Comparison of ENCODE assay signal across 14 cellular contexts in the genomic region with DNA sequence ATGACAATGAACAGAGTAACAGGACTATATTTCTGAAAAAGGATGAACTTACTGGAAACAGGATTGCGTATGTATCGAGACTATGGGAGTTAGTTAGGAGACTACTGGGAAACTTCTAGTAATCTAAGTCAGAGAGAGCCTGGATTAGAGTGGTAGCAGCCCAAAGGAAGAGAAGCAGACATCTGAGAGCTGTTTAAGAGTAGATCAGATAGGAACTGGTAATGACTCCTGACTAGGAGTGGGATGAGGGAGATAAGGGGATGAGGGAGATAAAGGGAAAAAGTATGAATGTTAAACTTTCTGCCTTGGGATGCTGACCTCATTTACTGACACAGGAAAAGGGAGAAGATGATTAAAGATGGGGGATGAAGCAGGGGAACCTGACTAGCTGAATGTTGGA.
A peak's percentile ranks its signal among the peaks of the same experiment; 100 is the strongest.
DNase-seq lines count a peak whose midpoint lies in the region; ATAC-seq and TF ChIP-seq lines count a peak whose summit lies in the region.
"Had no signal": no experiment of that assay in that cellular context is flagged by ENCODE, and none has a peak within 500 bp of the region (broad histone marks: within the 10 kb centered on the region; RNA-seq: fewer than 3 reads in every experiment).

No MANE protein-coding gene starts in this region.

- peaks cover 2% of the 10 kb centered on the region for H3K27me3 Mint-ChIP-seq in endothelial cell (ENCODE audit: unreplicated experiment)
- H3K27me3 Mint-ChIP-seq in mesothelial cell of epicardium (ENCODE audit: low read depth), result no peaks in the 10 kb centered on the region
- H3K27me3 Mint-ChIP-seq: CD4-positive, CD25-positive, alpha-beta regulatory T cell had no signal

- intact Hi-C loops in ascending aorta (cut with DNase I) (no loop called here), esophagus squamous epithelium (cut with DNase I) (no loop called here), sigmoid colon (cut with DNase I) (loop anchor here (5.0 kb wide), 1 partner anchor 115 kb away; a partner anchor contains a TSS), vagina (cut with DNase I) (no loop called here)

- H3K4me1 Mint-ChIP-seq in endothelial cell (ENCODE audit: unreplicated experiment), result no peaks in the 10 kb centered on the region
- H3K4me1 Mint-ChIP-seq in mesothelial cell of epicardium, result no peaks in the 10 kb centered on the region

- H3K4me3 ChIP-seq in ascending aorta (no peak overlapping the region), esophagus squamous epithelium (no peak overlapping the region), sigmoid colon (no peak overlapping the region), vagina (no peak overlapping the region)
- H3K4me3 ChIP-seq: BLaER1 treated with 17β-estradiol and CSF1 and Interleukin-3, amounts not matched to agents 10 nM and 100 nM; GM23248 had no signal

- H3K4me1 ChIP-seq in ascending aorta (peaks cover 4 to 30% of the 10 kb centered on the region in 2 donors), esophagus squamous epithelium (no peaks in the 10 kb centered on the region), sigmoid colon (peaks cover 0 to 66% (median 47%) of the 10 kb centered on the region in 4 donors), vagina (no peaks in the 10 kb centered on the region)
- H3K4me1 ChIP-seq: BLaER1 treated with 17β-estradiol and CSF1 and Interleukin-3, amounts not matched to agents 10 nM and 100 nM had no signal

- H3K27me3 ChIP-seq in ascending aorta (no peaks in the 10 kb centered on the region), esophagus squamous epithelium (no peaks in the 10 kb centered on the region), sigmoid colon (no peaks in the 10 kb centered on the region), vagina (no peaks in the 10 kb centered on the region)
- H3K27me3 ChIP-seq: BLaER1 treated with 17β-estradiol and CSF1 and Interleukin-3, amounts not matched to agents 10 nM and 100 nM had no signal

- no peaks in the 10 kb centered on the region for H3K9me3 ChIP-seq in ascending aorta
- no peaks in the 10 kb centered on the region for H3K9me3 ChIP-seq in esophagus squamous epithelium
- no peaks in the 10 kb centered on the region for H3K9me3 ChIP-seq in sigmoid colon
- no peaks in the 10 kb centered on the region for H3K9me3 ChIP-seq in vagina
- H3K9me3 ChIP-seq: BLaER1 treated with 17β-estradiol and CSF1 and Interleukin-3, amounts not matched to agents 10 nM and 100 nM had no signal

- TF ChIP-seq POLR2A in esophagus squamous epithelium (IDR thresholded peaks at IDR 0.05) (no peak), sigmoid colon (IDR thresholded peaks at IDR 0.05) (no peak), vagina (IDR thresholded peaks at IDR 0.05) (no peak)

- H3K4me3 Mint-ChIP-seq in endothelial cell (ENCODE audit: unreplicated experiment), result no peak overlapping the region
- H3K4me3 Mint-ChIP-seq in mesothelial cell of epicardium, result no peak overlapping the region
- H3K4me3 Mint-ChIP-seq: CD4-positive, CD25-positive, alpha-beta regulatory T cell had no signal

- H3K27ac ChIP-seq in ascending aorta (peak overlapping the region; percentile 70 to 78), esophagus squamous epithelium (peak overlapping the region in 3 of 4 donors; percentile 17 to 74 (median 52)), sigmoid colon (peak overlapping the region; percentile 66 to 83 (median 78)), vagina (peak overlapping the region; percentile 44)
- H3K27ac ChIP-seq: BLaER1 treated with 17β-estradiol and CSF1 and Interleukin-3, amounts not matched to agents 10 nM and 100 nM; GM23248; HL-60 had no signal

- H3K27ac Mint-ChIP-seq in endothelial cell (ENCODE audit: unreplicated experiment), result no peak overlapping the region
- no peak overlapping the region for H3K27ac Mint-ChIP-seq in mesothelial cell of epicardium
- H3K27ac Mint-ChIP-seq: CD4-positive, CD25-positive, alpha-beta regulatory T cell had no signal

- no peak for ATAC-seq in GM18519 (IDR thresholded peaks at IDR 0.05; ENCODE audit: low FRiP score, unreplicated experiment)

- no peak for DNase-seq in ascending aorta (ENCODE audit: low spot score in 2 of 2)
- DNase-seq in esophagus squamous epithelium (lab: John Stamatoyannopoulos, UW), result no peak
- no peak for DNase-seq in sigmoid colon
- no peak for DNase-seq in vagina (ENCODE audit: extremely low spot score in 2 of 2)
- DNase-seq in endothelial cell (ENCODE audit: low spot score), result no peak
- DNase-seq in mesothelial cell of epicardium (ENCODE audit: low spot score in 2 of 2, unreplicated experiment in 2 of 2), result no peak
- DNase-seq: ACHN; CD4-positive, CD25-positive, alpha-beta regulatory T cell; DMS 273 treated with DMSO at 0.1 percent for 48 hours; GM23248; H7 had no signal

- H3K36me3 Mint-ChIP-seq in endothelial cell (ENCODE audit: low read depth, unreplicated experiment) (peaks cover 5% of the 10 kb centered on the region), mesothelial cell of epicardium (peaks cover 12% of the 10 kb centered on the region)

- TF ChIP-seq EP300 in sigmoid colon (IDR thresholded peaks at IDR 0.05), result no peak

- TF ChIP-seq CTCF in ascending aorta (IDR thresholded peaks at IDR 0.05) (no peak), esophagus squamous epithelium (IDR thresholded peaks at IDR 0.05) (no peak), sigmoid colon (IDR thresholded peaks at IDR 0.05) (no peak), vagina (IDR thresholded peaks at IDR 0.05) (no peak), endothelial cell (IDR thresholded peaks at IDR 0.05; ENCODE audit: unreplicated experiment) (no peak), mesothelial cell of epicardium (IDR thresholded peaks at IDR 0.05; ENCODE audit: unreplicated experiment) (no peak)

- H3K9me3 Mint-ChIP-seq in endothelial cell (ENCODE audit: unreplicated experiment), result no peaks in the 10 kb centered on the region
- no peaks in the 10 kb centered on the region for H3K9me3 Mint-ChIP-seq in mesothelial cell of epicardium
- H3K9me3 Mint-ChIP-seq: CD4-positive, CD25-positive, alpha-beta regulatory T cell had no signal

- 96 to 100% methylated on average over 2 of the region's 2 CpGs for WGBS in esophagus squamous epithelium, 2 donors
- WGBS in sigmoid colon, 2 donors, result 94 to 95% methylated on average over 2 of the region's 2 CpGs

- peaks cover 14 to 41% of the 10 kb centered on the region in 2 donors for H3K36me3 ChIP-seq in ascending aorta
- H3K36me3 ChIP-seq in esophagus squamous epithelium, result peaks cover 4 to 55% (median 6%) of the 10 kb centered on the region in 3 donors
- H3K36me3 ChIP-seq in sigmoid colon, result peaks cover 0 to 68% (median 7%) of the 10 kb centered on the region in 4 donors
- peaks cover 0 to 14% of the 10 kb centered on the region in 2 donors for H3K36me3 ChIP-seq in vagina
